1 cellular context compared by ENCODE assay signal in the genomic region with DNA sequence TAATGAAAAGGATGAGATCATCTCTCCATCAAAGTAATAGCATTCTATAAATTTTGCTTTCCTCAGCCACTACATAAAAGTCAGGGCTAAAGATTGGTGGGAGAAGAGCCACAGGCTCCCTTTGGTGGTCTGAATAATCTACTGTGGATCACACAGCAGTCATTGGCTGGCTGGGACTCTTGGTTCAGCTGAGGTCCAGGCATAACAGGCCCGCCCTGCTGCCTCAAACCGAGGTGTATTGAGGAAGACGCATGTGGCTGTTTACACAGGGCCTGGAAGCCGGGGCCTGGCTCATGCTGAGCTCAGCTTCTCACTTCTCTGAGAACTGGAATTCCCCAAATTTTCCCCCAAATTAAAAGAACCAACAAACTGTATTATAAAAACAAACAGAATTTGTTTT.
TF ChIP-seq lines count a peak whose summit lies in the region.

No MANE protein-coding gene starts in this region.

TF ChIP-seq in GM12878, 131 proteins besides CTCF, POLR2A, EP300 and RAD21 (continued from another document):
- TF ChIP-seq, protein P1, sequence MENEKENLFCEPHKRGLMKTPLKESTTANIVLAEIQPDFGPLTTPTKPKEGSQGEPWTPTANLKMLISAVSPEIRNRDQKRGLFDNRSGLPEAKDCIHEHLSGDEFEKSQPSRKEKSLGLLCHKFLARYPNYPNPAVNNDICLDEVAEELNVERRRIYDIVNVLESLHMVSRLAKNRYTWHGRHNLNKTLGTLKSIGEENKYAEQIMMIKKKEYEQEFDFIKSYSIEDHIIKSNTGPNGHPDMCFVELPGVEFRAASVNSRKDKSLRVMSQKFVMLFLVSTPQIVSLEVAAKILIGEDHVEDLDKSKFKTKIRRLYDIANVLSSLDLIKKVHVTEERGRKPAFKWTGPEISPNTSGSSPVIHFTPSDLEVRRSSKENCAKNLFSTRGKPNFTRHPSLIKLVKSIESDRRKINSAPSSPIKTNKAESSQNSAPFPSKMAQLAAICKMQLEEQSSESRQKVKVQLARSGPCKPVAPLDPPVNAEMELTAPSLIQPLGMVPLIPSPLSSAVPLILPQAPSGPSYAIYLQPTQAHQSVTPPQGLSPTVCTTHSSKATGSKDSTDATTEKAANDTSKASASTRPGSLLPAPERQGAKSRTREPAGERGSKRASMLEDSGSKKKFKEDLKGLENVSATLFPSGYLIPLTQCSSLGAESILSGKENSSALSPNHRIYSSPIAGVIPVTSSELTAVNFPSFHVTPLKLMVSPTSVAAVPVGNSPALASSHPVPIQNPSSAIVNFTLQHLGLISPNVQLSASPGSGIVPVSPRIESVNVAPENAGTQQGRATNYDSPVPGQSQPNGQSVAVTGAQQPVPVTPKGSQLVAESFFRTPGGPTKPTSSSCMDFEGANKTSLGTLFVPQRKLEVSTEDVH (IDR thresholded peaks at IDR 0.05; ENCODE audit: low read depth, partially characterized antibody), result no peak
- TF ChIP-seq, protein P2, sequence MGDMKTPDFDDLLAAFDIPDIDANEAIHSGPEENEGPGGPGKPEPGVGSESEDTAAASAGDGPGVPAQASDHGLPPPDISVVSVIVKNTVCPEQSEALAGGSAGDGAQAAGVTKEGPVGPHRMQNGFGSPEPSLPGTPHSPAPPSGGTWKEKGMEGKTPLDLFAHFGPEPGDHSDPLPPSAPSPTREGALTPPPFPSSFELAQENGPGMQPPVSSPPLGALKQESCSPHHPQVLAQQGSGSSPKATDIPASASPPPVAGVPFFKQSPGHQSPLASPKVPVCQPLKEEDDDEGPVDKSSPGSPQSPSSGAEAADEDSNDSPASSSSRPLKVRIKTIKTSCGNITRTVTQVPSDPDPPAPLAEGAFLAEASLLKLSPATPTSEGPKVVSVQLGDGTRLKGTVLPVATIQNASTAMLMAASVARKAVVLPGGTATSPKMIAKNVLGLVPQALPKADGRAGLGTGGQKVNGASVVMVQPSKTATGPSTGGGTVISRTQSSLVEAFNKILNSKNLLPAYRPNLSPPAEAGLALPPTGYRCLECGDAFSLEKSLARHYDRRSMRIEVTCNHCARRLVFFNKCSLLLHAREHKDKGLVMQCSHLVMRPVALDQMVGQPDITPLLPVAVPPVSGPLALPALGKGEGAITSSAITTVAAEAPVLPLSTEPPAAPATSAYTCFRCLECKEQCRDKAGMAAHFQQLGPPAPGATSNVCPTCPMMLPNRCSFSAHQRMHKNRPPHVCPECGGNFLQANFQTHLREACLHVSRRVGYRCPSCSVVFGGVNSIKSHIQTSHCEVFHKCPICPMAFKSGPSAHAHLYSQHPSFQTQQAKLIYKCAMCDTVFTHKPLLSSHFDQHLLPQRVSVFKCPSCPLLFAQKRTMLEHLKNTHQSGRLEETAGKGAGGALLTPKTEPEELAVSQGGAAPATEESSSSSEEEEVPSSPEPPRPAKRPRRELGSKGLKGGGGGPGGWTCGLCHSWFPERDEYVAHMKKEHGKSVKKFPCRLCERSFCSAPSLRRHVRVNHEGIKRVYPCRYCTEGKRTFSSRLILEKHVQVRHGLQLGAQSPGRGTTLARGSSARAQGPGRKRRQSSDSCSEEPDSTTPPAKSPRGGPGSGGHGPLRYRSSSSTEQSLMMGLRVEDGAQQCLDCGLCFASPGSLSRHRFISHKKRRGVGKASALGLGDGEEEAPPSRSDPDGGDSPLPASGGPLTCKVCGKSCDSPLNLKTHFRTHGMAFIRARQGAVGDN (IDR thresholded peaks at IDR 0.05), result 0 out of 2 replicates have a peak, but pooled peaks have one; percentile 18
- TF ChIP-seq, protein P3, sequence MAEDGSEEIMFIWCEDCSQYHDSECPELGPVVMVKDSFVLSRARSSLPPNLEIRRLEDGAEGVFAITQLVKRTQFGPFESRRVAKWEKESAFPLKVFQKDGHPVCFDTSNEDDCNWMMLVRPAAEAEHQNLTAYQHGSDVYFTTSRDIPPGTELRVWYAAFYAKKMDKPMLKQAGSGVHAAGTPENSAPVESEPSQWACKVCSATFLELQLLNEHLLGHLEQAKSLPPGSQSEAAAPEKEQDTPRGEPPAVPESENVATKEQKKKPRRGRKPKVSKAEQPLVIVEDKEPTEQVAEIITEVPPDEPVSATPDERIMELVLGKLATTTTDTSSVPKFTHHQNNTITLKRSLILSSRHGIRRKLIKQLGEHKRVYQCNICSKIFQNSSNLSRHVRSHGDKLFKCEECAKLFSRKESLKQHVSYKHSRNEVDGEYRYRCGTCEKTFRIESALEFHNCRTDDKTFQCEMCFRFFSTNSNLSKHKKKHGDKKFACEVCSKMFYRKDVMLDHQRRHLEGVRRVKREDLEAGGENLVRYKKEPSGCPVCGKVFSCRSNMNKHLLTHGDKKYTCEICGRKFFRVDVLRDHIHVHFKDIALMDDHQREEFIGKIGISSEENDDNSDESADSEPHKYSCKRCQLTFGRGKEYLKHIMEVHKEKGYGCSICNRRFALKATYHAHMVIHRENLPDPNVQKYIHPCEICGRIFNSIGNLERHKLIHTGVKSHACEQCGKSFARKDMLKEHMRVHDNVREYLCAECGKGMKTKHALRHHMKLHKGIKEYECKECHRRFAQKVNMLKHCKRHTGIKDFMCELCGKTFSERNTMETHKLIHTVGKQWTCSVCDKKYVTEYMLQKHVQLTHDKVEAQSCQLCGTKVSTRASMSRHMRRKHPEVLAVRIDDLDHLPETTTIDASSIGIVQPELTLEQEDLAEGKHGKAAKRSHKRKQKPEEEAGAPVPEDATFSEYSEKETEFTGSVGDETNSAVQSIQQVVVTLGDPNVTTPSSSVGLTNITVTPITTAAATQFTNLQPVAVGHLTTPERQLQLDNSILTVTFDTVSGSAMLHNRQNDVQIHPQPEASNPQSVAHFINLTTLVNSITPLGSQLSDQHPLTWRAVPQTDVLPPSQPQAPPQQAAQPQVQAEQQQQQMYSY (CRISPR knock-in tag; IDR thresholded peaks at IDR 0.05), result no peak
- TF ChIP-seq, protein P4, sequence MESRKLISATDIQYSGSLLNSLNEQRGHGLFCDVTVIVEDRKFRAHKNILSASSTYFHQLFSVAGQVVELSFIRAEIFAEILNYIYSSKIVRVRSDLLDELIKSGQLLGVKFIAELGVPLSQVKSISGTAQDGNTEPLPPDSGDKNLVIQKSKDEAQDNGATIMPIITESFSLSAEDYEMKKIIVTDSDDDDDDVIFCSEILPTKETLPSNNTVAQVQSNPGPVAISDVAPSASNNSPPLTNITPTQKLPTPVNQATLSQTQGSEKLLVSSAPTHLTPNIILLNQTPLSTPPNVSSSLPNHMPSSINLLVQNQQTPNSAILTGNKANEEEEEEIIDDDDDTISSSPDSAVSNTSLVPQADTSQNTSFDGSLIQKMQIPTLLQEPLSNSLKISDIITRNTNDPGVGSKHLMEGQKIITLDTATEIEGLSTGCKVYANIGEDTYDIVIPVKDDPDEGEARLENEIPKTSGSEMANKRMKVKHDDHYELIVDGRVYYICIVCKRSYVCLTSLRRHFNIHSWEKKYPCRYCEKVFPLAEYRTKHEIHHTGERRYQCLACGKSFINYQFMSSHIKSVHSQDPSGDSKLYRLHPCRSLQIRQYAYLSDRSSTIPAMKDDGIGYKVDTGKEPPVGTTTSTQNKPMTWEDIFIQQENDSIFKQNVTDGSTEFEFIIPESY (IDR thresholded peaks at IDR 0.05), result no peak
- TF ChIP-seq HDAC6 (IDR thresholded peaks at IDR 0.05; ENCODE audit: unreplicated experiment), result no peak
- no peak for TF ChIP-seq SMARCA5 (IDR thresholded peaks at IDR 0.05)
- no peak for TF ChIP-seq WRNIP1 (IDR thresholded peaks at IDR 0.05; ENCODE audit: borderline replicate concordance, low read depth, low read length)
- TF ChIP-seq SMC3 (IDR thresholded peaks at IDR 0.05; ENCODE audit: borderline replicate concordance, low read length), result no peak
- no peak for TF ChIP-seq ETV6 (conservative IDR thresholded peaks at IDR 0.05 in 1 of 2, IDR thresholded peaks at IDR 0.05 in 1 of 2; ENCODE audit: borderline replicate concordance in 1 of 2, low read depth in 1 of 2)
TF ChIP-seq in GM12878: peak in this region for 2.
